10 cellular contexts compared by ENCODE assay signal in the genomic region with DNA sequence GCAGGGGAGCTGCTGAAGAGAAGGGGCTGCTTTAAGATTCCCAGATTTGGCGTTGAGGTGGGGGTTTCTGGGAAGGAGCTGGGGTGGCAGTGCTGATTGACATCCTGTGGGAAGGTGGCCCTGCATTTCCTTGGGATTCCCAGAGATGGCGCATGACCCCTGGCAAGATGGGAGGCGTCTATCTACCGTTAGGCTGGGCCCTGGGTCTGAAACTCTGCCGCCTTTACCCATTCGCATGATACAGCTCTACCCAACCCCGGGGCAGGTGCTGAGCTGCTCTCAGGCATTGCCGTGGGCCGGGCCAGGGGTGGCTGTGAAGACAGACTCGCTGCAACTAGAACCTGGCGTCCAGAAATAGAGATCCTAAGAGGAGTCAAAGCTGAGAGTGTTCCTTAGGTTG. TPM values are rescaled to one million over a fixed set of nuclear protein-coding genes. Genes with fewer than 3 reads are reported as not detected.
DNase-seq lines count a peak whose midpoint lies in the region; ATAC-seq, FAIRE-seq and TF ChIP-seq lines count a peak whose summit lies in the region.
"Had no signal": no experiment of that assay in that cellular context is flagged by ENCODE, and none has a peak within 500 bp of the region (broad histone marks: within the 10 kb centered on the region; RNA-seq: fewer than 3 reads in every experiment).

No MANE protein-coding gene starts in this region.

- intact Hi-C loops in PC-9 (cut with micrococcal nuclease; ENCODE audit: unreplicated experiment) (no loop called here), pancreas (cut with DNase I) (no loop called here)

- H2AFZ ChIP-seq in GM23338 (no peak overlapping the region), PC-9 (no peak overlapping the region)

- H3K36me3 ChIP-seq in GM23338 (ENCODE audit: insufficient read depth) (no peaks in the 10 kb centered on the region; the same call in 1 of the 2 replicates), PC-9 (ENCODE audit: low read depth) (no peaks in the 10 kb centered on the region), pancreas (no peaks in the 10 kb centered on the region)

- DNase-seq in GM23338 (ENCODE audit: low spot score) (peak; percentile 93), PC-9 (no peak), fibroblast of the aortic adventitia (ENCODE audit: low read depth) (no peak), pancreas (peak in 1 of 6 donors; percentile 41)
- DNase-seq in stimulated activated naive CD4-positive, alpha-beta T cell treated with Interleukin-2 at 50 U/mL for 16 hours (lab: John Stamatoyannopoulos, UW) = no peak
- DNase-seq: activated T-cell treated with anti-CD3 and anti-CD28 coated beads for 4 hours, NCI-H2227 treated with DMSO at 0.1 percent for 48 hours, T-helper 17 cell had no signal

- no peaks in the 10 kb centered on the region for H3K79me2 ChIP-seq in GM23338 (replicated peaks; ENCODE audit: insufficient read depth)
- H3K79me2 ChIP-seq in PC-9 (ENCODE audit: low read depth) = no peaks in the 10 kb centered on the region

- FAIRE-seq in pancreas (lab: Jason Lieb, UNC) = no peak

- no peak overlapping the region for H3K4me3 Mint-ChIP-seq in GM23338
- H3K4me3 Mint-ChIP-seq: T-helper 17 cell had no signal

- TF ChIP-seq CTCF in GM23338 (conservative IDR thresholded peaks at IDR 0.05; ENCODE audit: low read depth in 2 of 2) (peak; percentile 56 to 75), PC-9 (conservative IDR thresholded peaks at IDR 0.05) (peak; percentile 43; the same call in 1 of the 2 replicates), fibroblast of the aortic adventitia (IDR thresholded peaks at IDR 0.05; ENCODE audit: insufficient read depth, low read length) (peak; percentile 15), pancreas (IDR thresholded peaks at IDR 0.05) (no peak)

- peaks cover 18% of the 10 kb centered on the region for H3K27me3 Mint-ChIP-seq in GM23338 (ENCODE audit: insufficient read depth, low read depth, poor library complexity)
- H3K27me3 Mint-ChIP-seq: T-helper 17 cell had no signal

- H3K4me1 Mint-ChIP-seq in GM23338 = peaks cover 6% of the 10 kb centered on the region; the same call in 2 of the 3 replicates

- H3K36me3 Mint-ChIP-seq in GM23338 (ENCODE audit: low read depth) = peaks cover 10% of the 10 kb centered on the region

- H3K9me3 ChIP-seq in PC-9 (ENCODE audit: insufficient read depth, low read depth) = no peaks in the 10 kb centered on the region
- H3K9me3 ChIP-seq in pancreas = no peaks in the 10 kb centered on the region

- no TSS peak for BruUV-seq in PC-9 (replicated peaks; lab: Mats Ljungman, UMichigan)

- no peak overlapping the region for H3K4me3 ChIP-seq in GM23338
- H3K4me3 ChIP-seq in PC-9 = no peak overlapping the region
- no peak overlapping the region for H3K4me3 ChIP-seq in fibroblast of the aortic adventitia (ENCODE audit: low read depth, low read length)
- H3K4me3 ChIP-seq in pancreas = no peak overlapping the region

- H3K9me2 ChIP-seq in GM23338 (ENCODE audit: insufficient read depth) = no peaks in the 10 kb centered on the region
- H3K9me2 ChIP-seq in PC-9 (ENCODE audit: insufficient read depth) = no peaks in the 10 kb centered on the region

- H4K20me1 ChIP-seq in GM23338 (replicated peaks; ENCODE audit: insufficient read depth) = no peaks in the 10 kb centered on the region; the same call in 1 of the 2 replicates
- no peaks in the 10 kb centered on the region for H4K20me1 ChIP-seq in PC-9 (ENCODE audit: insufficient read depth)

- ATAC-seq in GM23338 (peak; percentile 98), pancreas (peak in 3 of 4 donors; percentile 48 to 70 (median 49)), GM21717 (IDR thresholded peaks at IDR 0.05; ENCODE audit: unreplicated experiment) (no peak), GM18519 (IDR thresholded peaks at IDR 0.05; ENCODE audit: low FRiP score, unreplicated experiment) (no peak)
- ATAC-seq: T-helper 17 cell had no signal

- peaks cover 5% of the 10 kb centered on the region; the same call in 1 of the 2 replicates for H3K4me1 ChIP-seq in GM23338 (ENCODE audit: insufficient read depth)
- H3K4me1 ChIP-seq in PC-9 (replicated peaks; ENCODE audit: insufficient read depth) = no peaks in the 10 kb centered on the region
- H3K4me1 ChIP-seq in pancreas = no peaks in the 10 kb centered on the region

- H3F3A ChIP-seq in GM23338 (replicated peaks; ENCODE audit: low read depth) (0 out of 2 replicates have a peak, but pooled peaks cover 11% of the 10 kb centered on the region), PC-9 (ENCODE audit: insufficient read depth, low read depth) (0 out of 2 replicates have a peak, but pooled peaks cover 2% of the 10 kb centered on the region)

- 45 to 53% methylated on average over 11 of the region's 11 CpGs for WGBS in pancreas, 2 donors

- POLR2A ChIA-PET in PC-9 (lab: Charles Lee; ENCODE audit: unreplicated experiment) = interaction anchor here (0.6 kb wide), 1 partner anchor 428 kb away, joined by 3 read pairs; no protein-coding TSS in a partner anchor

- H3K27ac ChIP-seq in GM23338 (ENCODE audit: low read depth) = no peak overlapping the region
- H3K27ac ChIP-seq in PC-9 = no peak overlapping the region
- no peak overlapping the region for H3K27ac ChIP-seq in pancreas

- H3K4me2 ChIP-seq in GM23338 (peak overlapping the region; percentile 57; the same call in 1 of the 2 replicates), PC-9 (no peak overlapping the region)

- H3K27me3 ChIP-seq in GM23338 (ENCODE audit: insufficient read depth) = no peaks in the 10 kb centered on the region
- H3K27me3 ChIP-seq in PC-9 (ENCODE audit: insufficient read depth, low read depth) = no peaks in the 10 kb centered on the region
- no peaks in the 10 kb centered on the region for H3K27me3 ChIP-seq in pancreas

- H3K9me3 Mint-ChIP-seq in GM23338 = peaks cover 10% of the 10 kb centered on the region

- CTCF ChIA-PET in PC-9 (lab: Charles Lee) = interaction anchor here (0.7 kb wide), 1 partner anchor 443 kb away, joined by 4 read pairs; no protein-coding TSS in a partner anchor

- H3K27ac Mint-ChIP-seq in GM23338 = no peak overlapping the region

TF ChIP-seq in GM23338, 12 proteins besides CTCF, POLR2A, EP300 and RAD21:
- TF ChIP-seq, protein P1, sequence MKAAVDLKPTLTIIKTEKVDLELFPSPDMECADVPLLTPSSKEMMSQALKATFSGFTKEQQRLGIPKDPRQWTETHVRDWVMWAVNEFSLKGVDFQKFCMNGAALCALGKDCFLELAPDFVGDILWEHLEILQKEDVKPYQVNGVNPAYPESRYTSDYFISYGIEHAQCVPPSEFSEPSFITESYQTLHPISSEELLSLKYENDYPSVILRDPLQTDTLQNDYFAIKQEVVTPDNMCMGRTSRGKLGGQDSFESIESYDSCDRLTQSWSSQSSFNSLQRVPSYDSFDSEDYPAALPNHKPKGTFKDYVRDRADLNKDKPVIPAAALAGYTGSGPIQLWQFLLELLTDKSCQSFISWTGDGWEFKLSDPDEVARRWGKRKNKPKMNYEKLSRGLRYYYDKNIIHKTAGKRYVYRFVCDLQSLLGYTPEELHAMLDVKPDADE (IDR thresholded peaks at IDR 0.05) = no peak
- TF ChIP-seq POLR2AphosphoS5 (IDR thresholded peaks at IDR 0.05; ENCODE audit: low read depth) = no peak

RNA-seq across cellular contexts. Expression of a gene that starts 9.9 kb away (rescaled TPM):
- total RNA-seq in GM23338 (2014; rRNA removed; shearing (Covaris generic)) = 144 and 149 TPM in 2 replicates
- polyA plus RNA-seq in GM23338 (2016; fragmentation: Nextera tagmentation; extraction: Ambion mirVana) (94.2 and 95.3 TPM in 2 replicates), pancreas (10 to 100 TPM; 41.8 to 46.6 TPM)
- total RNA-seq in PC-9 (2021) (146 and 168 TPM in 2 replicates), fibroblast of the aortic adventitia (ENCODE audit: low replicate concordance) (24.4 and 97.4 TPM in 2 replicates), pancreas (10 to 100 TPM; 12.7 to 20.7 (median 15.3) TPM)

RNA-seq across cellular contexts. Expression of a gene that starts 13.5 kb away (rescaled TPM):
- total RNA-seq in GM23338 (2014; rRNA removed; shearing (Covaris generic)) = 19.2 and 19.4 TPM in 2 replicates
- 10.0 and 10.3 TPM in 2 replicates for polyA plus RNA-seq in GM23338 (2016; fragmentation: Nextera tagmentation; extraction: Ambion mirVana)
- 1.3 and 2.0 TPM in 2 replicates for total RNA-seq in PC-9 (2021)
- not detected in 2 replicates for total RNA-seq in fibroblast of the aortic adventitia (ENCODE audit: low replicate concordance)
- 1 to 10 TPM in 1 of 6 donors, under 1 TPM in 5; 0.19 to 1.9 (median 0.69) TPM for total RNA-seq in pancreas
- polyA plus RNA-seq in pancreas = 1 to 10 TPM in 1 of 2 donors, under 1 TPM in 1; 0.72 to 1.2 TPM

RNA-seq across cellular contexts. Expression of a gene that starts 21.9 kb away (rescaled TPM):
- total RNA-seq in GM23338 (2014; rRNA removed; shearing (Covaris generic)) = 228 and 275 TPM in 2 replicates
- polyA plus RNA-seq in GM23338 (2016; fragmentation: Nextera tagmentation; extraction: Ambion mirVana) (281 and 285 TPM in 2 replicates), pancreas (10 to 100 TPM; 63.3 to 85.9 TPM)
- total RNA-seq in PC-9 (2021) (6.3 and 8.0 TPM in 2 replicates), fibroblast of the aortic adventitia (ENCODE audit: low replicate concordance) (41.5 and 98.0 TPM in 2 replicates), pancreas (100 to 1,000 TPM in 2 of 6 donors, 10 to 100 TPM in 4; 38.0 to 135 (median 58.8) TPM)

RNA-seq across cellular contexts. Expression of a gene that starts 33.4 kb away (rescaled TPM):
- 39.6 and 43.4 TPM in 2 replicates for total RNA-seq in GM23338 (2014; rRNA removed; shearing (Covaris generic))
- polyA plus RNA-seq in GM23338 (2016; fragmentation: Nextera tagmentation; extraction: Ambion mirVana) (24.9 and 27.8 TPM in 2 replicates), pancreas (10 to 100 TPM; 23.4 to 40.9 TPM)
- total RNA-seq in PC-9 (2021) (25.6 and 29.4 TPM in 2 replicates), fibroblast of the aortic adventitia (ENCODE audit: low replicate concordance) (10.2 and 14.1 TPM in 2 replicates), pancreas (10 to 100 TPM in 4 of 6 donors, 1 to 10 TPM in 2; 9.7 to 18.0 (median 10.9) TPM)

RNA-seq across cellular contexts. Expression of a gene that starts 33.5 kb away (rescaled TPM):
- 15.4 and 22.3 TPM in 2 replicates for total RNA-seq in GM23338 (2014; rRNA removed; shearing (Covaris generic))
- polyA plus RNA-seq in GM23338 (2016; fragmentation: Nextera tagmentation; extraction: Ambion mirVana) = 25.7 and 33.6 TPM in 2 replicates
- total RNA-seq in PC-9 (2021) = 20.0 and 38.0 TPM in 2 replicates
- 4.3 and 15.2 TPM in 2 replicates for total RNA-seq in fibroblast of the aortic adventitia (ENCODE audit: low replicate concordance)
- 10 to 100 TPM in 3 of 6 donors, 1 to 10 TPM in 3; 8.1 to 13.3 (median 10.0) TPM for total RNA-seq in pancreas
- polyA plus RNA-seq in pancreas = 10 to 100 TPM; 20.3 to 21.9 TPM

Comparison
In these comparisons a context has a peak if more than half of its experiments do, and no peak if none do; other contexts are left out.
1. ATAC-seq: peak in GM23338 (single experiment) and pancreas (3 of 4); none in GM21717 (single experiment) and GM18519 (single experiment).
2. CTCF ChIP-seq: peak in GM23338 (2 of 2), PC-9 (single experiment) and fibroblast of the aortic adventitia (single experiment); none in pancreas (0 of 4).